ENCODE assay signal across 9 cellular contexts in genomic region chr6:7899046-7899888, GRCh38. TPM values are rescaled to one million over a fixed set of nuclear protein-coding genes. Genes with fewer than 3 reads are reported as not detected.
DNase-seq lines count a peak whose midpoint lies in the region; ATAC-seq and TF ChIP-seq lines count a peak whose summit lies in the region.
"Had no signal": no experiment of that assay in that cellular context is flagged by ENCODE, and none has a peak within 500 bp of the region (broad histone marks: within the 10 kb centered on the region; RNA-seq: fewer than 3 reads in every experiment).

No MANE protein-coding gene starts in this region.

- no peaks in the 10 kb centered on the region for H3K27me3 ChIP-seq in WERI-Rb-1 (ENCODE audit: insufficient read depth, low read depth, severe bottlenecking)

- ATAC-seq in HG02973 (IDR thresholded peaks at IDR 0.05; ENCODE audit: unreplicated experiment) (peak; percentile 39), HG03378 (IDR thresholded peaks at IDR 0.05; ENCODE audit: unreplicated experiment) (no peak)

- DNase-seq in WERI-Rb-1 (peak; percentile 38), mesothelial cell of epicardium (ENCODE audit: low spot score in 2 of 2, unreplicated experiment in 2 of 2) (no peak), foreskin fibroblast (no peak), AG08396 (ENCODE audit: low spot score) (no peak), middle frontal gyrus (ENCODE audit: extremely low spot score, low spot score) (no peak)

- no peak overlapping the region for H3K4me3 Mint-ChIP-seq in mesothelial cell of epicardium

- TF ChIP-seq CTCF in GM12875 (IDR thresholded peaks at IDR 0.05; ENCODE audit: borderline replicate concordance, insufficient read depth, low read depth, low read length) (peak; percentile 35; the same call in 1 of the 2 replicates), WERI-Rb-1 (IDR thresholded peaks at IDR 0.05; ENCODE audit: low read depth, low read length) (peak; percentile 50), mesothelial cell of epicardium (IDR thresholded peaks at IDR 0.05; ENCODE audit: unreplicated experiment) (no peak), foreskin fibroblast (IDR thresholded peaks at IDR 0.05; ENCODE audit: low read depth, low read length) (no peak)

- peaks cover 43% of the 10 kb centered on the region for H3K36me3 Mint-ChIP-seq in mesothelial cell of epicardium

- H3K36me3 ChIP-seq in WERI-Rb-1 = peaks cover 100% of the 10 kb centered on the region

- peaks cover 1% of the 10 kb centered on the region for H3K4me1 Mint-ChIP-seq in mesothelial cell of epicardium

- H3K27me3 Mint-ChIP-seq in mesothelial cell of epicardium (ENCODE audit: low read depth) = no peaks in the 10 kb centered on the region

- H3K9me3 Mint-ChIP-seq in mesothelial cell of epicardium = no peaks in the 10 kb centered on the region

- peak overlapping the region; percentile 21 for H3K27ac Mint-ChIP-seq in mesothelial cell of epicardium

- no peak overlapping the region for H3K27ac ChIP-seq in WERI-Rb-1
- H3K27ac ChIP-seq: SK-N-MC had no signal

- H3K4me3 ChIP-seq in GM12875 (ENCODE audit: low read depth, low read length) = no peak overlapping the region
- no peak overlapping the region for H3K4me3 ChIP-seq in WERI-Rb-1 (ENCODE audit: low read depth, low read length)
- H3K4me3 ChIP-seq in foreskin fibroblast (ENCODE audit: low read depth in 1 of 2, low read length in 2 of 2) = no peak overlapping the region
- H3K4me3 ChIP-seq: SK-N-MC had no signal

- H3K9me3 ChIP-seq in WERI-Rb-1 (ENCODE audit: severe bottlenecking) = no peaks in the 10 kb centered on the region

RNA-seq across cellular contexts. Expression of gene TXNDC5, which starts 11.3 kb away (rescaled TPM):
- total RNA-seq in mesothelial cell of epicardium = 120 to 127 TPM (median 126 TPM) in 3 replicates

Comparison
In these comparisons a context has a peak if more than half of its experiments do, and no peak if none do; other contexts are left out.
1. CTCF ChIP-seq: peak in GM12875 (single experiment) and WERI-Rb-1 (single experiment); none in mesothelial cell of epicardium (single experiment) and foreskin fibroblast (single experiment).